In genomic region chr15:67137951-67138935, GRCh38 we compare ENCODE assay signal across 9 cellular contexts.
DNase-seq lines count a peak whose midpoint lies in the region; ATAC-seq, FAIRE-seq and TF ChIP-seq lines count a peak whose summit lies in the region.
"Had no signal": no experiment of that assay in that cellular context is flagged by ENCODE, and none has a peak within 500 bp of the region (broad histone marks: within the 10 kb centered on the region; RNA-seq: fewer than 3 reads in every experiment).

No MANE protein-coding gene starts in this region.

- H3K4me2 ChIP-seq in GM12878 (ENCODE audit: control insufficient read depth, insufficient read depth): peak overlapping the region; percentile 36

- no peaks in the 10 kb centered on the region; a peak in 1 of 4 replicates for H3K36me3 ChIP-seq in GM12878 (ENCODE audit: control insufficient read depth in 2 of 2, insufficient read depth in 2 of 2, low read length in 1 of 2)
- no peaks in the 10 kb centered on the region for H3K36me3 ChIP-seq in lower lobe of right lung
- H3K36me3 ChIP-seq in testis (ENCODE audit: low read depth, missing control alignments): no peaks in the 10 kb centered on the region

- DNase-seq in T-helper 1 cell (no peak), GM12878 (ENCODE audit: low read depth, low spot score) (no peak), lower lobe of right lung (no peak), testis (no peak), GM13977 (ENCODE audit: low spot score) (no peak), dermis blood vessel endothelial cell (no peak), NCI-H1092 (lab: John Stamatoyannopoulos, UW) (no peak)
- DNase-seq: stimulated activated CD4-positive, alpha-beta T cell treated with anti-CD3 and anti-CD28 coated beads, Interleukin-2, amount 100 ng/mL, for 48 hours had no signal

- H3K4me1 Mint-ChIP-seq in T-helper 1 cell treated with Interleukin-12 subunit alpha and Interleukin-12 subunit beta and Interleukin-4 antibody, amounts not matched to agents 30 μg/mL and 1 μg/mL, for 36 hours (ENCODE audit: low read depth): peaks cover 78% of the 10 kb centered on the region

- peak overlapping the region; percentile 67 for H3K27ac Mint-ChIP-seq in T-helper 1 cell treated with Interleukin-12 subunit alpha and Interleukin-12 subunit beta and Interleukin-4 antibody, amounts not matched to agents 30 μg/mL and 1 μg/mL, for 36 hours

- no peaks in the 10 kb centered on the region for H3K9me3 Mint-ChIP-seq in T-helper 1 cell treated with Interleukin-12 subunit alpha and Interleukin-12 subunit beta and Interleukin-4 antibody, amounts not matched to agents 30 μg/mL and 1 μg/mL, for 36 hours

- peak overlapping the region; percentile 46 for H3K27ac ChIP-seq in GM12878 (ENCODE audit: control insufficient read depth, insufficient read depth)
- peak overlapping the region; percentile 60 for H3K27ac ChIP-seq in lower lobe of right lung
- peak overlapping the region; percentile 45 to 56 for H3K27ac ChIP-seq in testis

- H4K20me1 ChIP-seq in GM12878 (ENCODE audit: control insufficient read depth, insufficient read depth): peaks cover 6% of the 10 kb centered on the region; the same call in 1 of the 2 replicates

- H3K4me1 ChIP-seq in GM12878 (ENCODE audit: control insufficient read depth, insufficient read depth, low read length) (peaks cover 58% of the 10 kb centered on the region), lower lobe of right lung (peaks cover 87% of the 10 kb centered on the region), testis (peaks cover 30% of the 10 kb centered on the region)

- peak overlapping the region; percentile 1 for H3K4me3 Mint-ChIP-seq in T-helper 1 cell treated with Interleukin-12 subunit alpha and Interleukin-12 subunit beta and Interleukin-4 antibody, amounts not matched to agents 30 μg/mL and 1 μg/mL, for 36 hours

- ATAC-seq in GM12878: no peak
- no peak for ATAC-seq in lower lobe of right lung

- no peak overlapping the region for H2AFZ ChIP-seq in GM12878 (ENCODE audit: control insufficient read depth, low read depth, low read length)

- 95% methylated on average over 15 of the region's 17 CpGs for WGBS in GM12878 (ENCODE audit: insufficient coverage, insufficient replicate concordance, low lambda C conversion rate, missing lambda C conversion rate)
- 53% methylated on average over 9 to 17 of the region's 17 CpGs for WGBS in testis, 2 donors

- H3K9ac ChIP-seq in GM12878 (ENCODE audit: control insufficient read depth, insufficient read depth, low read length): peak overlapping the region; percentile 25

- TF ChIP-seq CTCF in GM12878 (IDR thresholded peaks at IDR 0.05 in 2 of 3, conservative IDR thresholded peaks at IDR 0.05 in 1 of 3; ENCODE audit: control insufficient read depth in 2 of 3, extremely low read depth in 1 of 3, insufficient read depth in 1 of 3, low read depth in 3 of 3, low read length in 3 of 3) (no peak), lower lobe of right lung (IDR thresholded peaks at IDR 0.05) (no peak), testis (IDR thresholded peaks at IDR 0.05) (no peak), GM13977 (IDR thresholded peaks at IDR 0.05; ENCODE audit: extremely low read depth, insufficient read depth, missing control alignments) (no peak)

- peaks cover 70% of the 10 kb centered on the region for H3K79me2 ChIP-seq in GM12878 (ENCODE audit: control insufficient read depth, insufficient read depth, low read length)

- TF ChIP-seq POLR2A in GM12878 (IDR thresholded peaks at IDR 0.05; ENCODE audit: low read depth, low read length) (no peak), testis (IDR thresholded peaks at IDR 0.05) (no peak)

- RAD21 ChIA-PET in GM12878 (lab: Charles Lee; ENCODE audit: unreplicated experiment): interaction anchor here (0.9 to 2.3 kb wide), 5 partner anchors 18 to 56 kb away, joined by 3 to 7 read pairs (median 4); no protein-coding TSS in a partner anchor

- H3K4me3 ChIP-seq in GM12878 (no peak overlapping the region; the same call in 1 of the 2 replicates), lower lobe of right lung (peak overlapping the region; percentile 0), testis (no peak overlapping the region)

- in situ Hi-C loops in GM12878 (cut with MboI): no loop called here
- in situ Hi-C loops in GM13977 (cut with MboI; ENCODE audit: low pct_unique_long_range_greater_than_20kb, low sequenced_read_pairs, unreplicated experiment): no loop called here

- TF ChIP-seq RAD21 in GM12878 (IDR thresholded peaks at IDR 0.05; ENCODE audit: insufficient read depth, low read depth, low read length): no peak

- no peak for FAIRE-seq in GM12878 (lab: Jason Lieb, UNC)

- SMC1A ChIA-PET in GM12878 (lab: Charles Lee; ENCODE audit: uncharacterized antibody, unreplicated experiment): interaction anchor here (0.8 to 14.8 kb wide), 10 partner anchors 10 to 102 kb away, joined by 3 to 179 read pairs (median 4); no protein-coding TSS in a partner anchor

- H3K9me3 ChIP-seq in GM12878 (replicated peaks; ENCODE audit: control insufficient read depth, insufficient read depth, low read length) (no peaks in the 10 kb centered on the region), lower lobe of right lung (no peaks in the 10 kb centered on the region), testis (no peaks in the 10 kb centered on the region)

- intact Hi-C loops in GM12878 (cut with micrococcal nuclease; ENCODE audit: unreplicated experiment) (no loop called here), lower lobe of right lung (cut with DNase I) (no loop called here), testis (cut with DNase I; ENCODE audit: low total_unique reads) (no loop called here)

- BruUV-seq in GM12878 (replicated peaks; lab: Mats Ljungman, UMichigan): no TSS peak

- no peak for TF ChIP-seq EP300 in GM12878 (IDR thresholded peaks at IDR 0.05; ENCODE audit: borderline replicate concordance in 1 of 2, control insufficient read depth in 1 of 2, low read depth in 2 of 2, low read length in 2 of 2)

- H3K27me3 ChIP-seq in GM12878 (replicated peaks in 1 of 2; ENCODE audit: control insufficient read depth in 2 of 2, insufficient read depth in 2 of 2, low read length in 1 of 2) (no peaks in the 10 kb centered on the region), lower lobe of right lung (ENCODE audit: low read depth) (no peaks in the 10 kb centered on the region), testis (no peaks in the 10 kb centered on the region)

- CTCF ChIA-PET in GM12878 (lab: Yijun Ruan, JAX): interaction anchor here (1.0 to 1.6 kb wide), 3 partner anchors 10 to 16 kb away, joined by 3 to 6 read pairs (median 3); no protein-coding TSS in a partner anchor

- POLR2A ChIA-PET in GM12878 (lab: Charles Lee): interaction anchor here (1.3 to 1.7 kb wide), 2 partner anchors 17 to 45 kb away, joined by 3 to 9 read pairs; no protein-coding TSS in a partner anchor

- H3K36me3 Mint-ChIP-seq in T-helper 1 cell treated with Interleukin-12 subunit alpha and Interleukin-12 subunit beta and Interleukin-4 antibody, amounts not matched to agents 30 μg/mL and 1 μg/mL, for 36 hours (ENCODE audit: low read depth): peaks cover 44% of the 10 kb centered on the region

- no peaks in the 10 kb centered on the region for H3K27me3 Mint-ChIP-seq in T-helper 1 cell treated with Interleukin-12 subunit alpha and Interleukin-12 subunit beta and Interleukin-4 antibody, amounts not matched to agents 30 μg/mL and 1 μg/mL, for 36 hours (ENCODE audit: low read depth)

TF ChIP-seq in GM12878, 131 proteins besides CTCF, POLR2A, EP300 and RAD21:
- TF ChIP-seq MEF2B (IDR thresholded peaks at IDR 0.05; ENCODE audit: partially characterized antibody, poor library complexity, severe bottlenecking): no peak
- no peak for TF ChIP-seq NR2C1 (IDR thresholded peaks at IDR 0.05)
- no peak for TF ChIP-seq NR2F1 (conservative IDR thresholded peaks at IDR 0.05)
TF ChIP-seq in GM12878: peak in this region for 0.
